In the genomic region with DNA sequence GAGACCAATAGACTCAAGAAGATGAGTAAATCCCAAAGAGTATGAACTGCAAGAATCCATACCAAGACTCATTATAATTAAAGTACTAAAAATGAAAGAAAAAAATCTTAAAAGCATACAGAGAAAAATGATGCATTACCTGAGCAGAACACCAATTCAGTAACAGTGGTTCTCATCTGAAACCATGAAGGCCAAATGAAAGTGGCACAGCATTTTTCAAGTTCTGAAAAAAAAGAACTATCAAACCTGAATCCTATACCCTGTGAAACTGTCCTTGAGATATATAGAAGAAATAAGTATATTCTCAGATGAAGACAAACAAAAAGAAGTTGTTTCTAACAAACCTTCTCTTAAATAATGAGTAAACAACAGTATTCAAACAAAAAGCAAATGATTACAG, we compare ENCODE assay signal across 31 cellular contexts. TPM values are rescaled to one million over a fixed set of nuclear protein-coding genes. Genes with fewer than 3 reads are reported as not detected.
"Had no signal": no experiment of that assay in that cellular context is flagged by ENCODE, and none has a peak within 500 bp of the region (broad histone marks: within the 10 kb centered on the region; RNA-seq: fewer than 3 reads in every experiment).

No MANE protein-coding gene starts in this region.

- H3K36me3 ChIP-seq: stomach, suprapubic skin, thoracic aorta, thyroid gland, tibial artery, tibial nerve, transverse colon, upper lobe of left lung, upper lobe of right lung, uterus, vagina had no signal

- H3K4me3 ChIP-seq: stomach, suprapubic skin, testis, thoracic aorta, thyroid gland, tibial artery, tibial nerve, transverse colon, upper lobe of left lung, upper lobe of right lung, uterus, vagina had no signal

- H3K27ac ChIP-seq: stomach, suprapubic skin, testis, thoracic aorta, thyroid gland, tibial artery, tibial nerve, transverse colon, upper lobe of left lung, upper lobe of right lung, uterus, vagina had no signal

- DNase-seq: stimulated activated CD4-positive, alpha-beta T cell treated with anti-CD3 and anti-CD28 coated beads, Interleukin-2, amount 100 ng/mL, for 48 hours; stimulated activated CD4-positive, alpha-beta T cell treated with anti-CD3 and anti-CD28 coated beads, Interleukin-4, amount 100 ng/mL, for 1 hour; stimulated activated CD4-positive, alpha-beta T cell treated with anti-CD3 and anti-CD28 coated beads, Interleukin-4, amount 100 ng/mL, for 24 hours; stimulated activated CD4-positive, alpha-beta T cell treated with anti-CD3 and anti-CD28 coated beads, Interleukin-4, amount 100 ng/mL, for 4 hours; stimulated activated CD8-positive, alpha-beta memory T cell treated with anti-CD3 and anti-CD28 coated beads, Interleukin-4, amount 100 ng/mL, for 48 hours; stimulated activated naive B cell treated with anti-CD40 and anti-IgM and Interleukin-4, amounts not matched to agents 10 μg/mL and 1 μg/mL and 100 μg/mL, for 72 hours; stimulated activated naive CD4-positive, alpha-beta T cell treated with Interleukin-2 at 50 U/mL for 16 hours; stimulated activated naive CD8-positive, alpha-beta T cell treated with anti-CD3 and anti-CD28 coated beads, Interleukin-15, amount 100 ng/mL, for 72 hours; stimulated activated naive CD8-positive, alpha-beta T cell treated with anti-CD3 and anti-CD28 coated beads, Interleukin-15, Interleukin-2, amounts not matched to agents 100 U/mL and 50 U/mL, for 24 hours; stomach; substantia nigra; testis; thyroid gland; tibial artery; transverse colon; trophoblast cell; upper lobe of left lung; upper lobe of right lung; uterus had no signal

- H3K27ac Mint-ChIP-seq: stimulated activated effector memory CD8-positive, alpha-beta T cell treated with anti-CD3 and anti-CD28 coated beads, Interleukin-12 subunit alpha, Interleukin-12 subunit beta, amount 100 ng/mL, for 72 hours; stimulated activated memory B cell treated with anti-CD40 and anti-IgM and Interleukin-4, amounts not matched to agents 10 μg/mL and 1 μg/mL and 100 μg/mL, for 72 hours; stimulated activated naive B cell treated with anti-CD40 and anti-IgM and Interleukin-4, amounts not matched to agents 10 μg/mL and 1 μg/mL and 100 μg/mL, for 72 hours; stimulated activated naive CD8-positive, alpha-beta T cell treated with anti-CD3 and anti-CD28 coated beads, Interleukin-15, amount 100 ng/mL, for 72 hours; stimulated activated naive CD8-positive, alpha-beta T cell treated with anti-CD3 and anti-CD28 coated beads, Interleukin-15, Interleukin-2, amounts not matched to agents 100 ng/mL and 50 ng/mL, for 24 hours; type B pancreatic cell had no signal

- H3K27me3 Mint-ChIP-seq: type B pancreatic cell had no signal

- H3K4me1 ChIP-seq: stomach, suprapubic skin, testis, thyroid gland, tibial artery, tibial nerve, transverse colon, upper lobe of left lung, upper lobe of right lung, uterus, vagina had no signal

- H3K27me3 ChIP-seq: stomach, suprapubic skin, testis, thyroid gland, tibial artery, tibial nerve, transverse colon, upper lobe of left lung, upper lobe of right lung, uterus, vagina had no signal

- H3K4me3 Mint-ChIP-seq: stimulated activated effector memory CD8-positive, alpha-beta T cell treated with anti-CD3 and anti-CD28 coated beads, Interleukin-12 subunit alpha, Interleukin-12 subunit beta, amount 100 ng/mL, for 72 hours; stimulated activated memory B cell treated with anti-CD40 and anti-IgM and Interleukin-4, amounts not matched to agents 10 μg/mL and 1 μg/mL and 100 μg/mL, for 72 hours; stimulated activated naive B cell treated with anti-CD40 and anti-IgM and Interleukin-4, amounts not matched to agents 10 μg/mL and 1 μg/mL and 100 μg/mL, for 72 hours; stimulated activated naive CD8-positive, alpha-beta T cell treated with anti-CD3 and anti-CD28 coated beads, Interleukin-15, amount 100 ng/mL, for 72 hours; stimulated activated naive CD8-positive, alpha-beta T cell treated with anti-CD3 and anti-CD28 coated beads, Interleukin-15, Interleukin-2, amounts not matched to agents 100 ng/mL and 50 ng/mL, for 24 hours; type B pancreatic cell had no signal

- H3K4me1 Mint-ChIP-seq: stimulated activated effector memory CD8-positive, alpha-beta T cell treated with anti-CD3 and anti-CD28 coated beads, Interleukin-12 subunit alpha, Interleukin-12 subunit beta, amount 100 ng/mL, for 72 hours; stimulated activated memory B cell treated with anti-CD40 and anti-IgM and Interleukin-4, amounts not matched to agents 10 μg/mL and 1 μg/mL and 100 μg/mL, for 72 hours; stimulated activated naive B cell treated with anti-CD40 and anti-IgM and Interleukin-4, amounts not matched to agents 10 μg/mL and 1 μg/mL and 100 μg/mL, for 72 hours; stimulated activated naive CD8-positive, alpha-beta T cell treated with anti-CD3 and anti-CD28 coated beads, Interleukin-15, amount 100 ng/mL, for 72 hours had no signal

- H3K9me3 Mint-ChIP-seq: type B pancreatic cell had no signal

- H3K9me3 ChIP-seq: suprapubic skin, testis, thoracic aorta, thyroid gland, tibial artery, transverse colon, upper lobe of left lung, upper lobe of right lung, vagina had no signal

- H3K36me3 Mint-ChIP-seq: stimulated activated effector memory CD8-positive, alpha-beta T cell treated with anti-CD3 and anti-CD28 coated beads, Interleukin-12 subunit alpha, Interleukin-12 subunit beta, amount 100 ng/mL, for 72 hours; stimulated activated memory B cell treated with anti-CD40 and anti-IgM and Interleukin-4, amounts not matched to agents 10 μg/mL and 1 μg/mL and 100 μg/mL, for 72 hours; stimulated activated naive B cell treated with anti-CD40 and anti-IgM and Interleukin-4, amounts not matched to agents 10 μg/mL and 1 μg/mL and 100 μg/mL, for 72 hours had no signal

- ATAC-seq: stimulated activated effector memory CD8-positive, alpha-beta T cell treated with anti-CD3 and anti-CD28 coated beads, Interleukin-12 subunit alpha, Interleukin-12 subunit beta, amount 100 ng/mL, for 72 hours; stimulated activated memory B cell treated with anti-CD40 and anti-IgM and Interleukin-4, amounts not matched to agents 10 μg/mL and 1 μg/mL and 100 μg/mL, for 72 hours; stimulated activated naive B cell treated with anti-CD40 and anti-IgM and Interleukin-4, amounts not matched to agents 10 μg/mL and 1 μg/mL and 100 μg/mL, for 72 hours; stimulated activated naive CD8-positive, alpha-beta T cell treated with anti-CD3 and anti-CD28 coated beads, Interleukin-15, amount 100 ng/mL, for 72 hours; stimulated activated naive CD8-positive, alpha-beta T cell treated with anti-CD3 and anti-CD28 coated beads, Interleukin-15, Interleukin-2, amounts not matched to agents 100 U/mL and 50 U/mL, for 24 hours; upper lobe of right lung had no signal

RNA-seq across cellular contexts. Expression of gene TMPRSS11A, which starts 39.6 kb away (rescaled TPM):
- total RNA-seq: subcutaneous adipose tissue, suprapubic skin, temporal lobe, thoracic aorta, thyroid gland, tibial nerve, transverse colon, upper lobe of right lung, ureter, urinary bladder, uterus had no signal
